13 cellular contexts compared by ENCODE assay signal in genomic region chr2:201909348-201909747, GRCh38.
A peak's percentile ranks its signal among the peaks of the same experiment; 100 is the strongest.
DNase-seq lines count a peak whose midpoint lies in the region; ATAC-seq and TF ChIP-seq lines count a peak whose summit lies in the region.
"Had no signal": no experiment of that assay in that cellular context is flagged by ENCODE, and none has a peak within 500 bp of the region (broad histone marks: within the 10 kb centered on the region; RNA-seq: fewer than 3 reads in every experiment).

No MANE protein-coding gene starts in this region.

- H3K27me3 Mint-ChIP-seq in progenitor cell of endocrine pancreas, result no peaks in the 10 kb centered on the region
- peaks cover 26% of the 10 kb centered on the region for H3K27me3 Mint-ChIP-seq in T-helper 17 cell

- no peaks in the 10 kb centered on the region for H3K36me3 ChIP-seq in OCI-LY7 (ENCODE audit: insufficient read depth, low read length)

- no TSS peak for BruUV-seq in OCI-LY7 (replicated peaks; lab: Mats Ljungman, UMichigan)

- H3K4me3 ChIP-seq in OCI-LY7 (ENCODE audit: low read depth, low read length, poor library complexity, severe bottlenecking), result peak overlapping the region; percentile 46
- H3K4me3 ChIP-seq: PC-9 had no signal

- ATAC-seq in HG03139 (IDR thresholded peaks at IDR 0.05; ENCODE audit: unreplicated experiment) (no peak), T-helper 17 cell (no peak)
- ATAC-seq: stimulated activated memory B cell treated with anti-CD40 and anti-IgM and Interleukin-4, amounts not matched to agents 10 μg/mL and 1 μg/mL and 100 μg/mL, for 72 hours had no signal

- intact Hi-C loops in OCI-LY7 (cut with micrococcal nuclease; ENCODE audit: unreplicated experiment), result no loop called here

- no peaks in the 10 kb centered on the region for H3K9me2 ChIP-seq in OCI-LY7 (ENCODE audit: insufficient read depth, low read length)

- H3K9me3 ChIP-seq in OCI-LY7 (ENCODE audit: low read length) (no peaks in the 10 kb centered on the region), T-helper 17 cell (ENCODE audit: control insufficient read depth, low read length, poor library complexity, severe bottlenecking) (no peaks in the 10 kb centered on the region)

- H3K36me3 Mint-ChIP-seq in progenitor cell of endocrine pancreas (ENCODE audit: insufficient read depth) (no peaks in the 10 kb centered on the region), T-helper 17 cell (ENCODE audit: low read depth) (peaks cover 3% of the 10 kb centered on the region)
- H3K36me3 Mint-ChIP-seq: stimulated activated memory B cell treated with anti-CD40 and anti-IgM and Interleukin-4, amounts not matched to agents 10 μg/mL and 1 μg/mL and 100 μg/mL, for 72 hours had no signal

- POLR2A ChIA-PET in OCI-LY7 (lab: Charles Lee), result interaction anchor here (0.6 to 1.8 kb wide), 6 partner anchors 9 to 1413 kb away, joined by 3 to 6 read pairs (median 4); no protein-coding TSS in a partner anchor

- H3K4me2 ChIP-seq in OCI-LY7 (ENCODE audit: low read length), result peak overlapping the region; percentile 54
- H3K4me2 ChIP-seq: PC-9 had no signal

- DNase-seq in GM03348 (ENCODE audit: low spot score), result peak; percentile 20
- no peak for DNase-seq in OCI-LY7 (ENCODE audit: low spot score)
- DNase-seq in dedifferentiated amniotic fluid mesenchymal stem cell (ENCODE audit: extremely low spot score), result peak; percentile 79
- DNase-seq in progenitor cell of endocrine pancreas (ENCODE audit: low spot score, unreplicated experiment), result no peak
- DNase-seq in NCI-H2029 treated with DMSO at 0.1 percent for 48 hours (lab: John Stamatoyannopoulos, UW), result no peak
- DNase-seq in T-helper 17 cell, result no peak
- no peak for DNase-seq in activated T-cell treated with anti-CD3 and anti-CD28 coated beads, Interleukin-2, amount 50 U/mL, for 1 hour
- DNase-seq: DMS79, erythroblast, nephron progenitor cell had no signal

- no peaks in the 10 kb centered on the region for H3K79me2 ChIP-seq in OCI-LY7 (ENCODE audit: insufficient read depth, low read depth, low read length)

- H3K4me1 Mint-ChIP-seq in progenitor cell of endocrine pancreas (ENCODE audit: low read depth) (peaks cover 42% of the 10 kb centered on the region), T-helper 17 cell (peaks cover 7% of the 10 kb centered on the region)

- H3K27ac ChIP-seq in OCI-LY7 (ENCODE audit: low read depth, low read length, poor library complexity, severe bottlenecking), result no peak overlapping the region
- H3K27ac ChIP-seq: PC-9 had no signal

- CTCF ChIA-PET in OCI-LY7 (lab: Charles Lee; ENCODE audit: unreplicated experiment), result no interaction called here

- TF ChIP-seq CTCF in OCI-LY7 (conservative IDR thresholded peaks at IDR 0.05; ENCODE audit: low read length), result no peak
- TF ChIP-seq CTCF in progenitor cell of endocrine pancreas (IDR thresholded peaks at IDR 0.05; ENCODE audit: unreplicated experiment), result no peak

- H3K4me1 ChIP-seq in OCI-LY7 (ENCODE audit: insufficient read depth, low read length, poor library complexity, severe bottlenecking), result peaks cover 24% of the 10 kb centered on the region

- no peaks in the 10 kb centered on the region for H4K20me1 ChIP-seq in OCI-LY7 (ENCODE audit: insufficient read depth, low read length)

- no peaks in the 10 kb centered on the region for H3K9me3 Mint-ChIP-seq in progenitor cell of endocrine pancreas (ENCODE audit: low read depth)
- H3K9me3 Mint-ChIP-seq: nephron progenitor cell; stimulated activated memory B cell treated with anti-CD40 and anti-IgM and Interleukin-4, amounts not matched to agents 10 μg/mL and 1 μg/mL and 100 μg/mL, for 72 hours had no signal

- H3K4me3 Mint-ChIP-seq in progenitor cell of endocrine pancreas (ENCODE audit: low read depth) (no peak overlapping the region), T-helper 17 cell (no peak overlapping the region)
- H3K4me3 Mint-ChIP-seq: nephron progenitor cell; stimulated activated memory B cell treated with anti-CD40 and anti-IgM and Interleukin-4, amounts not matched to agents 10 μg/mL and 1 μg/mL and 100 μg/mL, for 72 hours had no signal

- H3K27ac Mint-ChIP-seq in progenitor cell of endocrine pancreas (peak overlapping the region; percentile 4), T-helper 17 cell (no peak overlapping the region)
- H3K27ac Mint-ChIP-seq: nephron progenitor cell; stimulated activated memory B cell treated with anti-CD40 and anti-IgM and Interleukin-4, amounts not matched to agents 10 μg/mL and 1 μg/mL and 100 μg/mL, for 72 hours had no signal

- H2AFZ ChIP-seq in OCI-LY7 (ENCODE audit: low read length), result peak overlapping the region; percentile 76; the same call in 1 of the 2 replicates
- H2AFZ ChIP-seq: PC-9 had no signal

Comparison
In these comparisons a context has a peak if more than half of its experiments do, and no peak if none do; other contexts are left out.
1. DNase-seq: peak in GM03348 (single experiment) and dedifferentiated amniotic fluid mesenchymal stem cell (single experiment); none in OCI-LY7 (single experiment), progenitor cell of endocrine pancreas (single experiment), NCI-H2029 treated with DMSO at 0.1 percent for 48 hours (single experiment), T-helper 17 cell (0 of 3) and activated T-cell treated with anti-CD3 and anti-CD28 coated beads, Interleukin-2, amount 50 U/mL, for 1 hour (single experiment).